In the genomic region with DNA sequence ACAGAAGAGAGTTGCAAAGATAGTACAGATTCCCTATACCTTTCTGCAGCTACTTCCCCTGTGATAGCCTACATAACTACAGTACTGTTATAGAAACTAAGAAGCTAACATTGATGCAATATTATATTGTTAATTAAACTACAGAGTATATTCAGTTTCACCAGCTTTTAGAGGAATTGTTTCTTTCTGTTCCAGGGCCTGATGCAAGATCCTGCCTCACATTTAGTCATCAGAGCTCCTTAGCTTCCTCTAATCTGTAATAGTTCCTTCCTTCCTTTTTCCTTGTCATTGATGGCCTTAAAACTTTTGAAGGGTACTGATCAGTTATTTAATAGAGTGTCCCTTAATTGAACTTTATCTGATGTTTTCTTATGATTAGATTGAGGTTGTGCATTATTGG, we compare ENCODE assay signal across 20 cellular contexts. TPM values are rescaled to one million over a fixed set of nuclear protein-coding genes. Genes with fewer than 3 reads are reported as not detected.
A peak's percentile ranks its signal among the peaks of the same experiment; 100 is the strongest.
DNase-seq lines count a peak whose midpoint lies in the region; ATAC-seq and TF ChIP-seq lines count a peak whose summit lies in the region.
"Had no signal": no experiment of that assay in that cellular context is flagged by ENCODE, and none has a peak within 500 bp of the region (broad histone marks: within the 10 kb centered on the region; RNA-seq: fewer than 3 reads in every experiment).

No MANE protein-coding gene starts in this region.

- H3K4me3 Mint-ChIP-seq in endothelial cell (ENCODE audit: unreplicated experiment), result no peak overlapping the region
- H3K4me3 Mint-ChIP-seq: H9 had no signal

- no peak overlapping the region for H2BK120ac ChIP-seq in mesenchymal stem cell (ENCODE audit: low read depth, low read length)

- H3K79me1 ChIP-seq in mesenchymal stem cell (replicated peaks; ENCODE audit: low read length, poor library complexity, severe bottlenecking), result no peaks in the 10 kb centered on the region

- H3K36me3 ChIP-seq in mesenchymal stem cell (ENCODE audit: control insufficient read depth in 1 of 2, insufficient read depth in 2 of 2, low read depth in 1 of 2, low read length in 2 of 2), result no peaks in the 10 kb centered on the region
- no peaks in the 10 kb centered on the region for H3K36me3 ChIP-seq in gastrocnemius medialis
- H3K36me3 ChIP-seq: ovary, sigmoid colon had no signal

- H2BK5ac ChIP-seq in mesenchymal stem cell (ENCODE audit: low read depth, low read length, poor library complexity, severe bottlenecking), result no peak overlapping the region

- no peak for ATAC-seq in left lobe of liver
- no peak for ATAC-seq in gastrocnemius medialis

- no peak overlapping the region for H2BK12ac ChIP-seq in mesenchymal stem cell (ENCODE audit: low read length in 2 of 2)

- no peak overlapping the region for H3K14ac ChIP-seq in mesenchymal stem cell (ENCODE audit: low read length in 2 of 2)

- no peak overlapping the region for H3K27ac Mint-ChIP-seq in endothelial cell (ENCODE audit: unreplicated experiment)
- H3K27ac Mint-ChIP-seq: H9 had no signal

- DNase-seq in GM03348 (ENCODE audit: low spot score) (peak; percentile 23), NOMO-1 treated with dmso at 0.1 percent for 144 hours (lab: John Stamatoyannopoulos, UW; ENCODE audit: unreplicated experiment) (peak; percentile 70), dermis blood vessel endothelial cell (peak; percentile 13), mesenchymal stem cell (no peak), left lobe of liver (ENCODE audit: low spot score) (no peak), endothelial cell (ENCODE audit: low spot score) (no peak), cerebellum (ENCODE audit: low spot score) (no peak), gastrocnemius medialis (no peak)
- DNase-seq: activated CD4-positive, alpha-beta T cell treated with anti-CD3 and anti-CD28 coated beads for 4 hours; activated CD8-positive, alpha-beta memory T cell treated with anti-CD3 and anti-CD28 coated beads, Interleukin-2, amount 50 U/mL, for 4 hours; activated gamma-delta T cell treated with Interleukin-2 at 50 U/mL for 16 hours; cerebellar nuclear complex; H9; KG1; NCI-H1417; NCI-H748 treated with DMSO at 0.1 percent for 48 hours; ovary; sigmoid colon; stimulated activated CD4-positive, alpha-beta T cell treated with anti-CD3 and anti-CD28 coated beads, Interleukin-1b, Interleukin-23, amount 100 ng/mL, for 48 hours; SW 1271 had no signal

- in situ Hi-C loops in gastrocnemius medialis (cut with MboI; ENCODE audit: low sequenced_read_pairs in 4 of 4), result no loop called here

- intact Hi-C loops in gastrocnemius medialis (cut with DNase I; ENCODE audit: low total_unique reads), result no loop called here

- H3K4me1 ChIP-seq in mesenchymal stem cell (ENCODE audit: control insufficient read depth, insufficient read depth, low read depth, low read length), result no peaks in the 10 kb centered on the region
- no peaks in the 10 kb centered on the region for H3K4me1 ChIP-seq in gastrocnemius medialis
- H3K4me1 ChIP-seq: sigmoid colon had no signal

- no peak overlapping the region for H3K4me2 ChIP-seq in mesenchymal stem cell (ENCODE audit: low read length, poor library complexity, severe bottlenecking)

- no peak for TF ChIP-seq CTCF in endothelial cell (IDR thresholded peaks at IDR 0.05; ENCODE audit: unreplicated experiment)
- TF ChIP-seq CTCF in gastrocnemius medialis (IDR thresholded peaks at IDR 0.05 in 4 of 5, conservative IDR thresholded peaks at IDR 0.05 in 1 of 5), result no peak

- H3K4ac ChIP-seq in mesenchymal stem cell (ENCODE audit: low read depth in 1 of 2, low read length in 2 of 2), result no peak overlapping the region

- H3K4me3 ChIP-seq in mesenchymal stem cell (ENCODE audit: insufficient read depth in 1 of 2, low read depth in 1 of 2, low read length in 2 of 2) (no peak overlapping the region), gastrocnemius medialis (no peak overlapping the region)
- H3K4me3 ChIP-seq: ovary, sigmoid colon had no signal

- peaks cover 3% of the 10 kb centered on the region for H3K4me1 Mint-ChIP-seq in endothelial cell (ENCODE audit: unreplicated experiment)
- H3K4me1 Mint-ChIP-seq: H9 had no signal

- no peaks in the 10 kb centered on the region for H3K36me3 Mint-ChIP-seq in endothelial cell (ENCODE audit: low read depth, unreplicated experiment)

- no peak overlapping the region for H3K23ac ChIP-seq in mesenchymal stem cell (ENCODE audit: low read length in 2 of 2)

- H2AK5ac ChIP-seq in mesenchymal stem cell (ENCODE audit: low read length, severe bottlenecking), result no peak overlapping the region

- TF ChIP-seq POLR2A in gastrocnemius medialis (IDR thresholded peaks at IDR 0.05), result no peak

- H3K18ac ChIP-seq in mesenchymal stem cell (ENCODE audit: low read depth in 1 of 2, low read length in 2 of 2), result no peak overlapping the region

- no peaks in the 10 kb centered on the region for H3K9me3 ChIP-seq in mesenchymal stem cell (ENCODE audit: control insufficient read depth, low read length)
- H3K9me3 ChIP-seq in gastrocnemius medialis, result no peaks in the 10 kb centered on the region
- H3K9me3 ChIP-seq: ovary, sigmoid colon had no signal

- no peak overlapping the region for H4K91ac ChIP-seq in mesenchymal stem cell (ENCODE audit: low read length)

- H3K27me3 ChIP-seq in mesenchymal stem cell (ENCODE audit: control insufficient read depth in 1 of 2, insufficient read depth in 1 of 2, low read length in 2 of 2) (no peaks in the 10 kb centered on the region), gastrocnemius medialis (no peaks in the 10 kb centered on the region)
- H3K27me3 ChIP-seq: ovary, sigmoid colon had no signal

- no peak overlapping the region for H2BK15ac ChIP-seq in mesenchymal stem cell (ENCODE audit: low read depth, poor library complexity, severe bottlenecking)

- peak overlapping the region; percentile 18 for H3K9ac ChIP-seq in mesenchymal stem cell (ENCODE audit: low read length)

- H4K8ac ChIP-seq in mesenchymal stem cell (ENCODE audit: low read length), result no peak overlapping the region

- no peak overlapping the region for H2AFZ ChIP-seq in mesenchymal stem cell (ENCODE audit: low read depth, low read length)

- no peak overlapping the region for H3K27ac ChIP-seq in mesenchymal stem cell (ENCODE audit: low read length, poor library complexity, severe bottlenecking)
- no peak overlapping the region for H3K27ac ChIP-seq in gastrocnemius medialis
- H3K27ac ChIP-seq: ovary, sigmoid colon had no signal

- peaks cover 2% of the 10 kb centered on the region for H3K27me3 Mint-ChIP-seq in endothelial cell (ENCODE audit: unreplicated experiment)

- no peaks in the 10 kb centered on the region for H3K9me3 Mint-ChIP-seq in endothelial cell (ENCODE audit: unreplicated experiment)
- H3K9me3 Mint-ChIP-seq: H9 had no signal

RNA-seq across cellular contexts. Expression of a gene that starts 56.8 kb away (rescaled TPM):
- 1.4 and 8.0 TPM in 2 replicates for total RNA-seq in dermis blood vessel endothelial cell
- polyA plus RNA-seq in mesenchymal stem cell (2013, experiment 1 of 2), result 8.4 TPM
- polyA plus RNA-seq in mesenchymal stem cell (2013, experiment 2 of 2), result 8.1 TPM
- 14.8 TPM for total RNA-seq in left lobe of liver
- total RNA-seq in endothelial cell (ENCODE audit: unreplicated experiment), result 6.7 TPM
- 13.0 TPM for total RNA-seq in cerebellum
- total RNA-seq in gastrocnemius medialis, result 10 to 100 TPM in 1 of 4 donors, 1 to 10 TPM in 3; 3.9 to 12.4 (median 6.4) TPM

Comparison
In these comparisons a context has a peak if more than half of its experiments do, and no peak if none do; other contexts are left out.
1. DNase-seq: peak in GM03348 (single experiment), NOMO-1 treated with dmso at 0.1 percent for 144 hours (single experiment) and dermis blood vessel endothelial cell (single experiment); none in mesenchymal stem cell (single experiment), left lobe of liver (single experiment), endothelial cell (single experiment), cerebellum (single experiment) and gastrocnemius medialis (0 of 2).